ENCODE assay signal across 1 cellular context in genomic region chr16:75486666-75487313, GRCh38.
TF ChIP-seq lines count a peak whose summit lies in the region.

No MANE protein-coding gene starts in this region.

TF ChIP-seq in HCT116, 20 proteins besides CTCF, POLR2A, EP300 and RAD21:
- TF ChIP-seq YY1 (IDR thresholded peaks at IDR 0.05; ENCODE audit: extremely low read depth, insufficient replicate concordance, low read depth, low read length) (no peak), SP1 (IDR thresholded peaks at IDR 0.05; ENCODE audit: low read depth) (no peak), ATF3 (IDR thresholded peaks at IDR 0.05) (no peak), ZNF274 (IDR thresholded peaks at IDR 0.05; ENCODE audit: low read depth, low read length) (no peak), CEBPB (IDR thresholded peaks at IDR 0.05; ENCODE audit: low read depth) (no peak), MAX (IDR thresholded peaks at IDR 0.05) (no peak)
TF ChIP-seq in HCT116: peak in this region for 0.
